Comparison of ENCODE assay signal across 1 cellular context in the genomic region with DNA sequence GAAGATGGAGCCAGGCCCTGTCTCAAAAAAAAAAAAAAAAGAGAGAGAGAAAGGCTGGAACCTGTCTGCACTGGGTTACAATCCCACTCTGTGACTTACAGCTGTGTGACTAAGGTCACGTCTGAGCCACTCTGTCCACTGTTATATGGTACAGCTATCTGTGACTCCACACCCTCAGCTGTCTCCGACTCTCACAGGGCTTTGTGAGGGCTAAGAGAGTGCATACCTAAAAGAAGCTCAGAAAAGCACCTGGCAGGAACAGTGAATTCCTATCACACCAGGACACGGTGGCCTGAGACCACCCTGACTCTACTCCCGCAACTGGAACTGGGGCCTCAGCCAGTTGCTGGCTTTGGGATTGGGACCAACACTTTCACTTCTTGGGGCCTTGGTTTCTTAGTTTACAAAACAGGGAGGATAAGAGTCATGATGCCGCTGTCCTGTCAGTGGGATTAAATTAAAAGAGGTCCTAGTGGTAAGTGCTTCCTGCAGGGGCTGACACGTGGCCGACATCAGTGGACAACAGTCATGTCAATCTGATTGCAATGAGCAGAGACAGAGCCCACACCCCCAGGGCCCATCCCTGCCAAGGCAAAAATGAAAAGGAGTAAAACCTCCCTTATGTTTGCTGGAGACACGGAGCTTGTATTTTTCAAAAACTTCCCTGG.
A peak's percentile ranks its signal among the peaks of the same experiment; 100 is the strongest.
TF ChIP-seq lines count a peak whose summit lies in the region.

No MANE protein-coding gene starts in this region.

TF ChIP-seq in H1, 55 proteins besides CTCF, POLR2A, EP300 and RAD21:
- TF ChIP-seq MAFK (IDR thresholded peaks at IDR 0.05; ENCODE audit: low read depth, low read length) (no peak), TEAD4 (IDR thresholded peaks at IDR 0.05; ENCODE audit: low read depth, low read length) (0 out of 2 replicates have a peak, but pooled peaks have one; percentile 9)
- TF ChIP-seq, protein P1, sequence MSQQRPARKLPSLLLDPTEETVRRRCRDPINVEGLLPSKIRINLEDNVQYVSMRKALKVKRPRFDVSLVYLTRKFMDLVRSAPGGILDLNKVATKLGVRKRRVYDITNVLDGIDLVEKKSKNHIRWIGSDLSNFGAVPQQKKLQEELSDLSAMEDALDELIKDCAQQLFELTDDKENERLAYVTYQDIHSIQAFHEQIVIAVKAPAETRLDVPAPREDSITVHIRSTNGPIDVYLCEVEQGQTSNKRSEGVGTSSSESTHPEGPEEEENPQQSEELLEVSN (IDR thresholded peaks at IDR 0.05), result no peak
TF ChIP-seq in H1: peak in this region for 1.
